11 cellular contexts compared by ENCODE assay signal in the genomic region with DNA sequence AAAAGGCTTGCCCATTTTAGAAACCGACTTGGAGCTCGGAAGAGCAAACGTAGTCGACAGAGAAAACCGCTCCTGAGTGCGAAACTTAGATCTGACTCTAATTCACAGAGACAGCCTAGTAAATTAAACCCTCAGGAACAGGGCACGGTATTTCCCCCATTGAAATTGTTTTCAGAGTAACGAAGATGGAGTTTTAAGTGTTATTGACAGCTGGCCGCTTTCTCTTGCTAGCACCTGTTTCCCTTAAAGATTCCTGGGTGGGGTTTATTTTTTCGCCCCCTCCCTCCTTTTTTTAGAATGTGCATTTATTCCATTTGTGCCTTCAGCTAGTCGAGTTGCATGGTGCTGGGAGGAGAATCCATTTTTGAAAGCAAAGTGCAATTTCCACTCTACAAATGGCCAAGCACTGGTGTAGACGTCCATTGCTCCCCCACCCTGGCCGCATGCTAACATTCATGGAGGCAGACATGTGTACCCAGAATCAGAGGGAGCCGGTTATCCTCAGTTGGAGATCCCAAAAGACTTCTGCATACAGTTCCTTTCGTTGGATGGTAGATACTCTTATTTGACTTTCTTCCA.
DNase-seq lines count a peak whose midpoint lies in the region; ATAC-seq, FAIRE-seq and TF ChIP-seq lines count a peak whose summit lies in the region.
"Had no signal": no experiment of that assay in that cellular context is flagged by ENCODE, and none has a peak within 500 bp of the region (broad histone marks: within the 10 kb centered on the region; RNA-seq: fewer than 3 reads in every experiment).

No MANE protein-coding gene starts in this region.

- no peaks in the 10 kb centered on the region for H3K9me1 ChIP-seq in endothelial cell of umbilical vein (replicated peaks; ENCODE audit: control insufficient read depth, extremely low read depth, insufficient read depth, low read length)

- dilution Hi-C loops in endothelial cell of umbilical vein (cut with MboI; ENCODE audit: extremely low pct_ligation_motif_present, low sequenced_read_pairs) = no loop called here

- ATAC-seq in pancreas = no peak
- ATAC-seq in HG03378 (IDR thresholded peaks at IDR 0.05; ENCODE audit: unreplicated experiment) = no peak
- ATAC-seq: GM12878 had no signal

- H2AFZ ChIP-seq in endothelial cell of umbilical vein (ENCODE audit: low read depth, low read length) = peak overlapping the region; percentile 99

- H3K27me3 ChIP-seq in endothelial cell of umbilical vein (ENCODE audit: control insufficient read depth in 2 of 2, insufficient read depth in 2 of 2, low read length in 2 of 2) (no peaks in the 10 kb centered on the region), pancreas (no peaks in the 10 kb centered on the region)

- POLR2A ChIA-PET in endothelial cell of umbilical vein (lab: Charles Lee) = no interaction called here

- DNase-seq in GM20000 (ENCODE audit: low spot score) (peak; percentile 10), NCI-H2171 (lab: John Stamatoyannopoulos, UW) (peak; percentile 49), endothelial cell of umbilical vein (ENCODE audit: low read depth, low spot score) (no peak), pancreas (no peak), SHP77 treated with DMSO at 0.1 percent for 48 hours (lab: John Stamatoyannopoulos, UW) (no peak), HK-2 (ENCODE audit: unreplicated experiment) (no peak), activated gamma-delta T cell (lab: John Stamatoyannopoulos, UW) (no peak)
- DNase-seq: adrenal gland, OCI-M1 had no signal

- peaks cover 15% of the 10 kb centered on the region for H3K79me2 ChIP-seq in endothelial cell of umbilical vein (ENCODE audit: control insufficient read depth, insufficient read depth, low read length)

- no peaks in the 10 kb centered on the region for H4K20me1 ChIP-seq in endothelial cell of umbilical vein (replicated peaks; ENCODE audit: control insufficient read depth, extremely low read depth, insufficient read depth, low read length)

- peaks cover 24% of the 10 kb centered on the region for H3K4me1 ChIP-seq in endothelial cell of umbilical vein (ENCODE audit: control insufficient read depth, extremely low read depth, insufficient read depth, low read length)
- H3K4me1 ChIP-seq in pancreas = peaks cover 0 to 7% (median 0%) of the 10 kb centered on the region in 3 donors

- H3K27ac ChIP-seq in endothelial cell of umbilical vein (ENCODE audit: insufficient read depth, low read depth, low read length) (peak overlapping the region; percentile 70), pancreas (no peak overlapping the region)
- H3K27ac ChIP-seq: adrenal gland had no signal

- no peaks in the 10 kb centered on the region for H3K9me3 ChIP-seq in endothelial cell of umbilical vein (replicated peaks; ENCODE audit: control insufficient read depth, insufficient read depth, low read length)
- H3K9me3 ChIP-seq in pancreas = no peaks in the 10 kb centered on the region
- H3K9me3 ChIP-seq: adrenal gland had no signal

- CTCF ChIA-PET in endothelial cell of umbilical vein (lab: Charles Lee) = interaction anchor here (1.0 to 6.5 kb wide), 4 partner anchors 10 to 1470 kb away, joined by 3 to 54 read pairs (median 4); no protein-coding TSS in a partner anchor

- H3K4me3 ChIP-seq in endothelial cell of umbilical vein (replicated peaks in 1 of 3; ENCODE audit: insufficient read depth in 1 of 3, low read depth in 1 of 3, low read length in 3 of 3) = peak overlapping the region; percentile 57 to 76 (median 72)
- peak overlapping the region; percentile 14 to 58 (median 38) for H3K4me3 ChIP-seq in pancreas
- H3K4me3 ChIP-seq: GM12878 had no signal

- TSS peak; percentile 29 for BruUV-seq in endothelial cell of umbilical vein (replicated peaks; lab: Mats Ljungman, UMichigan)

- H3K36me3 ChIP-seq in endothelial cell of umbilical vein (ENCODE audit: control insufficient read depth in 2 of 2, extremely low read depth in 1 of 2, insufficient read depth in 2 of 2, low read length in 2 of 2) (no peaks in the 10 kb centered on the region), pancreas (no peaks in the 10 kb centered on the region)
- H3K36me3 ChIP-seq: adrenal gland had no signal

- no peak for TF ChIP-seq POLR2A in endothelial cell of umbilical vein (IDR thresholded peaks at IDR 0.05; ENCODE audit: low read depth, low read length)

- peak overlapping the region; percentile 90 for H3K4me2 ChIP-seq in endothelial cell of umbilical vein (ENCODE audit: insufficient read depth, low read length)

- peak overlapping the region; percentile 64 for H3K9ac ChIP-seq in endothelial cell of umbilical vein (replicated peaks; ENCODE audit: extremely low read depth, insufficient read depth, low read length)

- FAIRE-seq in endothelial cell of umbilical vein (lab: Jason Lieb, UNC) (no peak), pancreas (lab: Jason Lieb, UNC) (no peak)
- FAIRE-seq: GM12878 had no signal

- WGBS in pancreas, 2 donors = 27 to 30% methylated on average over 15 of the region's 15 CpGs

- intact Hi-C loops in endothelial cell of umbilical vein (cut with micrococcal nuclease) = loop anchor here (2.0 kb wide), 2 partner anchors 873 to 1481 kb away; no protein-coding TSS in a partner anchor
- intact Hi-C loops in pancreas (cut with DNase I) = no loop called here

- TF ChIP-seq CTCF in GM20000 (IDR thresholded peaks at IDR 0.05; ENCODE audit: extremely low read depth, missing control alignments) = no peak
- no peak for TF ChIP-seq CTCF in endothelial cell of umbilical vein (IDR thresholded peaks at IDR 0.05; ENCODE audit: extremely low read depth in 1 of 2, insufficient read depth in 1 of 2, low read depth in 1 of 2, low read length in 2 of 2)
- no peak for TF ChIP-seq CTCF in pancreas (IDR thresholded peaks at IDR 0.05)

TF ChIP-seq in endothelial cell of umbilical vein, 7 proteins besides CTCF, POLR2A, EP300 and RAD21:
- TF ChIP-seq POLR2AphosphoS5 (IDR thresholded peaks at IDR 0.05; ENCODE audit: insufficient read depth, low read depth, low read length) (no peak), JUN (IDR thresholded peaks at IDR 0.05; ENCODE audit: borderline replicate concordance, insufficient read depth, insufficient read length, low read depth) (no peak), GATA2 (IDR thresholded peaks at IDR 0.05; ENCODE audit: insufficient read depth, insufficient read length, low read depth, low read length) (no peak), FOS (IDR thresholded peaks at IDR 0.05; ENCODE audit: borderline replicate concordance, insufficient read depth, low read length) (no peak), MYC (IDR thresholded peaks at IDR 0.05; ENCODE audit: low read depth, low read length) (no peak), EZH2 (IDR thresholded peaks at IDR 0.05; ENCODE audit: borderline replicate concordance, low read depth, low read length, severe bottlenecking) (no peak)
- TF ChIP-seq, protein P1, sequence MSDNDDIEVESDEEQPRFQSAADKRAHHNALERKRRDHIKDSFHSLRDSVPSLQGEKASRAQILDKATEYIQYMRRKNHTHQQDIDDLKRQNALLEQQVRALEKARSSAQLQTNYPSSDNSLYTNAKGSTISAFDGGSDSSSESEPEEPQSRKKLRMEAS (IDR thresholded peaks at IDR 0.05; ENCODE audit: insufficient read depth, insufficient read length) = no peak

Comparison
In these comparisons a context has a peak if more than half of its experiments do, and no peak if none do; other contexts are left out.
1. DNase-seq: peak in GM20000 (single experiment) and NCI-H2171 (single experiment); none in endothelial cell of umbilical vein (single experiment), pancreas (0 of 6), SHP77 treated with DMSO at 0.1 percent for 48 hours (single experiment), HK-2 (single experiment) and activated gamma-delta T cell (single experiment).